In the genomic region with DNA sequence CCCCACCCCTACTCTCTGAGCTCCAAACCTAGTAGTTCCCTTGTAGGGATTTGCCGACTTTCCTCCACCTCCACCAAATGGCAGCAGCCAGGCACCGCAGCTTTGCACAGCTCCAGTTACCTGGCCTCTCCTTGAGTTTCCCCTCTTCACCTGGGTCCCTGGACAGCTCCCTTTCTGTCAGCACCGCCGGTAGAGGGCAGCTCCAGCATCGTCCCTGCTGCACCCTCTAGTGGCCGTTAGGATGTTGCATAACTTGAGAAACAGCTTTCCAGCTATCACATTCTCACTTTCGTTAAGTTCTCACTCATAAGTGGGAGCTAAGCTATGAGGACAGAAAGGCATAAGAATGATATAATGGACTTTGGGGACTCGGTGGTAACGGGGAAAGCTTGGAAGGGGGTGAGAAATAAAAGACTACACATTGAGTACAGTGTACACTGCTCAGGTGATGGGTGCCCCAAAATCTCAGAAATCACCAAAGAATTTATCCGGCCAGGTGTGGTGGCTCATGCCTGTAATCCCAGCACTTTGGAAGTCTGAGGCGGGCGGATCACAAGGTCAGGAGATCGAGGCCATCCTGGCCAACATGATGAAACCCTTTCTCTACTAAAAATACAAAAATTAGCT, we compare ENCODE assay signal across 8 cellular contexts.
DNase-seq lines count a peak whose midpoint lies in the region; ATAC-seq, FAIRE-seq and TF ChIP-seq lines count a peak whose summit lies in the region.

No MANE protein-coding gene starts in this region.

- H3K4me1 Mint-ChIP-seq in T-helper 17 cell = peaks cover 3% of the 10 kb centered on the region

- in situ Hi-C loops in astrocyte of the cerebellum (cut with HindIII; ENCODE audit: low sequenced_read_pairs) = no loop called here

- ATAC-seq in HG02970 (IDR thresholded peaks at IDR 0.05; ENCODE audit: low FRiP score, unreplicated experiment) = peak; percentile 99
- peak; percentile 94 for ATAC-seq in T-helper 17 cell

- FAIRE-seq in GM18507 (lab: Jason Lieb, UNC) = peak; percentile 81

- H3K36me3 Mint-ChIP-seq in T-helper 17 cell (ENCODE audit: low read depth) = no peaks in the 10 kb centered on the region

- H3K27ac Mint-ChIP-seq in T-helper 17 cell = no peak overlapping the region

- no peaks in the 10 kb centered on the region for H3K9me3 ChIP-seq in T-helper 17 cell (ENCODE audit: control insufficient read depth, low read length, poor library complexity, severe bottlenecking)

- peaks cover 11% of the 10 kb centered on the region for H3K27me3 Mint-ChIP-seq in T-helper 17 cell

- no peak overlapping the region for H3K4me3 ChIP-seq in astrocyte of the cerebellum (ENCODE audit: low read depth, low read length)

- DNase-seq in A172 (ENCODE audit: low spot score) (peak; percentile 63), GM18507 (ENCODE audit: extremely low spot score, insufficient read length, low read depth) (peak; percentile 42), NCI-H1694 treated with DMSO at 0.1 percent for 48 hours (lab: John Stamatoyannopoulos, UW) (peak; percentile 70), T-helper 17 cell (peak in 2 of 3 donors; percentile 29 to 46), astrocyte of the cerebellum (ENCODE audit: low read depth) (peak; percentile 12), iPS DF 19.7 (ENCODE audit: low read depth, low spot score) (peak; percentile 85)
- peak; percentile 25 to 51 for DNase-seq in stimulated activated CD4-positive, alpha-beta T cell treated with anti-CD3 and anti-CD28 coated beads, Interleukin-12 subunit alpha, Interleukin-12 subunit beta, amount 100 ng/mL, for 24 hours (ENCODE audit: low read depth in 2 of 2)

- no peak overlapping the region for H3K4me3 Mint-ChIP-seq in T-helper 17 cell

- TF ChIP-seq CTCF in astrocyte of the cerebellum (IDR thresholded peaks at IDR 0.05; ENCODE audit: low read depth, low read length, missing control alignments) = peak; percentile 94

Comparison
In these comparisons a context has a peak if more than half of its experiments do, and no peak if none do; other contexts are left out.
1. DNase-seq: peak in every context shown above with its lines; median percentile 85 in iPS DF 19.7; 70 in NCI-H1694 treated with DMSO at 0.1 percent for 48 hours; 63 in A172; 42 in GM18507; 38 in stimulated activated CD4-positive, alpha-beta T cell treated with anti-CD3 and anti-CD28 coated beads, Interleukin-12 subunit alpha, Interleukin-12 subunit beta, amount 100 ng/mL, for 24 hours; 38 in T-helper 17 cell; 12 in astrocyte of the cerebellum.